Comparison of ENCODE assay signal across 18 cellular contexts in the genomic region with DNA sequence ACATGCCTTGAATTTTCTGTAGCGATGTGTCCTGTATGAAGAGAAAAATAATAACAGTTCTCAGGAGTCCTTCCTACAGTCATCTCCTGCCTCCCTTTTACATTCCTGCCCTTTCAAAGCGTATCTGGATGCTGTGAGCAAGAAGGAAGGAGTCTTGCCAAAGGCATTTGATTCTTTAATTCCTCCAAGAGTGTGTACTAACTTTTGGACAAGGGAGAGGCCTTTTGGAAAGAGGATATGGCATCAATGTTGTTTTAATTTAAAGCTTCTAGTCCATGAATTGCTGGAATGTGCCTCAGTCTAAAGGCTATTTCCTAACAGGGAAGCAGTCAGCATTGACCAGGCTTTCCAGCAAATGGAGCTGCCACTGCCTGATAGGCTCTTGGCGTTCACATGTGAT.
DNase-seq lines count a peak whose midpoint lies in the region; ATAC-seq and TF ChIP-seq lines count a peak whose summit lies in the region.
"Had no signal": no experiment of that assay in that cellular context is flagged by ENCODE, and none has a peak within 500 bp of the region (broad histone marks: within the 10 kb centered on the region; RNA-seq: fewer than 3 reads in every experiment).

No MANE protein-coding gene starts in this region.

- H4K20me1 ChIP-seq in GM23248 (ENCODE audit: insufficient read depth) = no peaks in the 10 kb centered on the region

- H3K9me2 ChIP-seq in GM23248 (ENCODE audit: insufficient read depth) = no peaks in the 10 kb centered on the region

- no peak for DNase-seq in A673 (ENCODE audit: low spot score)
- peak; percentile 91 for DNase-seq in GM23248
- DNase-seq in dedifferentiated amniotic fluid mesenchymal stem cell (ENCODE audit: extremely low spot score) = peak; percentile 98
- DNase-seq in NCI-H446 (lab: John Stamatoyannopoulos, UW) = no peak
- DNase-seq in activated gamma-delta T cell treated with Interleukin-2 at 50 U/mL for 16 hours = no peak
- no peak for DNase-seq in CD8-positive, alpha-beta memory T cell
- DNase-seq: activated CD4-positive, alpha-beta T cell treated with anti-CD3 and anti-CD28 coated beads for 36 hours; activated CD8-positive, alpha-beta memory T cell treated with anti-CD3 and anti-CD28 coated beads, Interleukin-2, amount 10 ng/mL, durations not matched to agents 7 days and 5 days; lower lobe of right lung; NCI-H187 treated with DMSO at 0.1 percent for 48 hours; NCI-H226; psoas muscle; stimulated activated CD4-positive, alpha-beta T cell treated with anti-CD3 and anti-CD28 coated beads, Interleukin-12 subunit alpha, Interleukin-12 subunit beta, amount 100 ng/mL, for 4 hours had no signal

- peak overlapping the region; percentile 54 for H3K9ac ChIP-seq in GM23248

- H3K27me3 Mint-ChIP-seq in nephron (ENCODE audit: low read depth) = no peaks in the 10 kb centered on the region
- no peaks in the 10 kb centered on the region for H3K27me3 Mint-ChIP-seq in CD8-positive, alpha-beta memory T cell
- H3K27me3 Mint-ChIP-seq: activated CD4-positive, alpha-beta T cell treated with anti-CD3 and anti-CD28 coated beads for 36 hours; activated CD8-positive, alpha-beta memory T cell treated with anti-CD3 and anti-CD28 coated beads, Interleukin-2, amount 10 ng/mL, durations not matched to agents 7 days and 5 days; activated T-helper 17 cell treated with anti-CD3 and anti-CD28 coated beads, Interleukin-2, amount 50 U/mL, for 72 hours had no signal

- POLR2A ChIA-PET in A673 (lab: Charles Lee; ENCODE audit: low non-redundant PET) = no interaction called here
- POLR2A ChIA-PET in CD8-positive, alpha-beta memory T cell (lab: Charles Lee) = no interaction called here

- H3K4me3 Mint-ChIP-seq in nephron = peak overlapping the region in 1 of 3 experiments; percentile 28
- H3K4me3 Mint-ChIP-seq in CD8-positive, alpha-beta memory T cell = no peak overlapping the region
- H3K4me3 Mint-ChIP-seq: activated CD4-positive, alpha-beta T cell treated with anti-CD3 and anti-CD28 coated beads for 36 hours; activated CD8-positive, alpha-beta memory T cell treated with anti-CD3 and anti-CD28 coated beads, Interleukin-2, amount 10 ng/mL, durations not matched to agents 7 days and 5 days; activated T-helper 17 cell treated with anti-CD3 and anti-CD28 coated beads, Interleukin-2, amount 50 U/mL, for 72 hours had no signal

- no peak for ATAC-seq in HG03565 (IDR thresholded peaks at IDR 0.05; ENCODE audit: unreplicated experiment)
- ATAC-seq: activated CD4-positive, alpha-beta T cell treated with anti-CD3 and anti-CD28 coated beads for 36 hours; activated CD8-positive, alpha-beta memory T cell treated with anti-CD3 and anti-CD28 coated beads, Interleukin-2, amount 10 ng/mL, durations not matched to agents 7 days and 5 days; activated T-helper 17 cell treated with anti-CD3 and anti-CD28 coated beads, Interleukin-2, amount 50 U/mL, for 72 hours; lower lobe of right lung; psoas muscle had no signal

- H3K36me3 Mint-ChIP-seq in nephron (ENCODE audit: low read depth) = peaks cover 47% of the 10 kb centered on the region
- peaks cover 10 to 41% (median 27%) of the 10 kb centered on the region in 3 donors for H3K36me3 Mint-ChIP-seq in CD8-positive, alpha-beta memory T cell

- peaks cover 32% of the 10 kb centered on the region for H3F3A ChIP-seq in GM23248 (ENCODE audit: insufficient read depth)

- no peaks in the 10 kb centered on the region for H3K79me2 ChIP-seq in GM23248 (ENCODE audit: insufficient read depth)

- peak overlapping the region; percentile 68 for H2AFZ ChIP-seq in GM23248

- CTCF ChIA-PET in A673 (lab: Charles Lee) = no interaction called here
- CTCF ChIA-PET in CD8-positive, alpha-beta memory T cell (lab: Charles Lee) = interaction anchor here (0.7 kb wide), 1 partner anchor 66 kb away, joined by 3 read pairs; no protein-coding TSS in a partner anchor

- in situ Hi-C loops in GM23248 (cut with MboI) = no loop called here

- H3K4me1 ChIP-seq in A673 (ENCODE audit: insufficient read depth, low read length, poor library complexity, severe bottlenecking) = peaks cover 34% of the 10 kb centered on the region
- H3K4me1 ChIP-seq in GM23248 (ENCODE audit: insufficient read depth) = peaks cover 36% of the 10 kb centered on the region
- H3K4me1 ChIP-seq in CD8-positive, alpha-beta memory T cell (ENCODE audit: insufficient read depth, low read length) = no peaks in the 10 kb centered on the region

- peaks cover 27% of the 10 kb centered on the region for H3K4me1 Mint-ChIP-seq in nephron
- H3K4me1 Mint-ChIP-seq in CD8-positive, alpha-beta memory T cell = no peaks in the 10 kb centered on the region
- H3K4me1 Mint-ChIP-seq: activated CD4-positive, alpha-beta T cell treated with anti-CD3 and anti-CD28 coated beads for 36 hours; activated CD8-positive, alpha-beta memory T cell treated with anti-CD3 and anti-CD28 coated beads, Interleukin-2, amount 10 ng/mL, durations not matched to agents 7 days and 5 days; activated T-helper 17 cell treated with anti-CD3 and anti-CD28 coated beads, Interleukin-2, amount 50 U/mL, for 72 hours had no signal

- intact Hi-C loops in A673 (cut with micrococcal nuclease; ENCODE audit: unreplicated experiment) = no loop called here

- 3 to 7% methylated on average over 3 of the region's 3 CpGs for WGBS in GM23248 (ENCODE audit: low coverage in 1 of 2, low lambda C conversion rate in 2 of 2, missing lambda C conversion rate in 2 of 2), 2 experiments

- H3K4me3 ChIP-seq in A673 (ENCODE audit: low read depth, low read length, poor library complexity, severe bottlenecking) (no peak overlapping the region), GM23248 (peak overlapping the region; percentile 23)
- H3K4me3 ChIP-seq in CD8-positive, alpha-beta memory T cell (ENCODE audit: low read length) = no peak overlapping the region
- H3K4me3 ChIP-seq: lower lobe of right lung, psoas muscle, thoracic aorta had no signal

- no TSS peak for BruUV-seq in A673 (replicated peaks; lab: Mats Ljungman, UMichigan)

- peaks cover 5% of the 10 kb centered on the region for H3K9me3 Mint-ChIP-seq in nephron
- H3K9me3 Mint-ChIP-seq in CD8-positive, alpha-beta memory T cell = no peaks in the 10 kb centered on the region
- H3K9me3 Mint-ChIP-seq: activated T-helper 17 cell treated with anti-CD3 and anti-CD28 coated beads, Interleukin-2, amount 50 U/mL, for 72 hours had no signal

- peak overlapping the region; percentile 62 for H3K27ac ChIP-seq in A673 (ENCODE audit: low read depth, low read length, poor library complexity, severe bottlenecking)
- H3K27ac ChIP-seq in GM23248 = peak overlapping the region; percentile 84
- H3K27ac ChIP-seq in CD8-positive, alpha-beta memory T cell (ENCODE audit: low read depth, low read length) = no peak overlapping the region
- H3K27ac ChIP-seq: HL-60, lower lobe of right lung, psoas muscle, thoracic aorta had no signal

- H3K4me2 ChIP-seq in GM23248 (ENCODE audit: unreplicated experiment) = peak overlapping the region; percentile 50

- no peaks in the 10 kb centered on the region for H3K27me3 ChIP-seq in A673 (replicated peaks; ENCODE audit: insufficient read depth, low read depth, low read length, poor library complexity)
- H3K27me3 ChIP-seq in GM23248 (replicated peaks; ENCODE audit: insufficient read depth) = no peaks in the 10 kb centered on the region
- no peaks in the 10 kb centered on the region for H3K27me3 ChIP-seq in CD8-positive, alpha-beta memory T cell (ENCODE audit: insufficient read depth, low read length, poor library complexity, severe bottlenecking)

- no peaks in the 10 kb centered on the region for H3K36me3 ChIP-seq in A673 (ENCODE audit: insufficient read depth, low read length, poor library complexity, severe bottlenecking)
- 0 out of 2 replicates have a peak, but pooled peaks cover 4% of the 10 kb centered on the region for H3K36me3 ChIP-seq in GM23248 (ENCODE audit: low read depth)
- no peaks in the 10 kb centered on the region for H3K36me3 ChIP-seq in CD8-positive, alpha-beta memory T cell (ENCODE audit: insufficient read depth, low read length)
- H3K36me3 ChIP-seq: thoracic aorta had no signal

- peak overlapping the region; percentile 42 to 95 (median 86) for H3K27ac Mint-ChIP-seq in nephron
- H3K27ac Mint-ChIP-seq in CD8-positive, alpha-beta memory T cell = no peak overlapping the region
- H3K27ac Mint-ChIP-seq: activated CD4-positive, alpha-beta T cell treated with anti-CD3 and anti-CD28 coated beads for 36 hours; activated CD8-positive, alpha-beta memory T cell treated with anti-CD3 and anti-CD28 coated beads, Interleukin-2, amount 10 ng/mL, durations not matched to agents 7 days and 5 days; activated T-helper 17 cell treated with anti-CD3 and anti-CD28 coated beads, Interleukin-2, amount 50 U/mL, for 72 hours had no signal

- H3K9me3 ChIP-seq in A673 (ENCODE audit: low read depth, low read length, poor library complexity, severe bottlenecking) (no peaks in the 10 kb centered on the region), GM23248 (ENCODE audit: low read depth) (no peaks in the 10 kb centered on the region)
- no peaks in the 10 kb centered on the region for H3K9me3 ChIP-seq in CD8-positive, alpha-beta memory T cell (ENCODE audit: low read length)
- H3K9me3 ChIP-seq: lower lobe of right lung, psoas muscle, thoracic aorta had no signal

- TF ChIP-seq CTCF in A673 (conservative IDR thresholded peaks at IDR 0.05; ENCODE audit: low read depth, low read length) (no peak), nephron (IDR thresholded peaks at IDR 0.05; ENCODE audit: unreplicated experiment in 3 of 3) (no peak)

Comparison
In these comparisons a context has a peak if more than half of its experiments do, and no peak if none do; other contexts are left out.
1. DNase-seq: peak in GM23248 (single experiment) and dedifferentiated amniotic fluid mesenchymal stem cell (single experiment); none in A673 (single experiment), NCI-H446 (0 of 2), activated gamma-delta T cell treated with Interleukin-2 at 50 U/mL for 16 hours (single experiment) and CD8-positive, alpha-beta memory T cell (0 of 5).
2. H3K27ac Mint-ChIP-seq: peak in nephron (3 of 3); none in CD8-positive, alpha-beta memory T cell (0 of 8).